21 cellular contexts compared by ENCODE assay signal in genomic region chr18:59455728-59456276, GRCh38.
DNase-seq lines count a peak whose midpoint lies in the region; ATAC-seq and TF ChIP-seq lines count a peak whose summit lies in the region.
"Had no signal": no experiment of that assay in that cellular context is flagged by ENCODE, and none has a peak within 500 bp of the region (broad histone marks: within the 10 kb centered on the region; RNA-seq: fewer than 3 reads in every experiment).

No MANE protein-coding gene starts in this region.

- H3K4me3 ChIP-seq in right cardiac atrium (ENCODE audit: low read length) (no peak overlapping the region), vagina (no peak overlapping the region), mammary epithelial cell (replicated peaks in 1 of 3; ENCODE audit: insufficient read depth in 1 of 3, low read depth in 2 of 3, low read length in 3 of 3) (no peak overlapping the region)
- H3K4me3 ChIP-seq: gastrocnemius medialis, MG63, mucosa of descending colon had no signal

- dilution Hi-C loops in mammary epithelial cell (cut with HindIII; ENCODE audit: low sequenced_read_pairs) = no loop called here

- H3K36me3 ChIP-seq in vagina (no peaks in the 10 kb centered on the region), mammary epithelial cell (ENCODE audit: insufficient read depth, low read length) (no peaks in the 10 kb centered on the region)
- H3K36me3 ChIP-seq: gastrocnemius medialis had no signal

- WGBS in right cardiac atrium = 61% methylated on average over 12 of the region's 12 CpGs
- 64% methylated on average over 12 of the region's 12 CpGs for WGBS in mammary epithelial cell (ENCODE audit: low coverage, missing lambda C conversion rate)

- in situ Hi-C loops in mammary epithelial cell (cut with MboI; ENCODE audit: low sequenced_read_pairs in 2 of 2) = loop anchor here in 1 of 2 donors (5.0 to 25.0 kb wide), 2 partner anchors 181 to 366 kb away; no protein-coding TSS in a partner anchor

- H3K27ac ChIP-seq in right cardiac atrium (ENCODE audit: low read length) (no peak overlapping the region), vagina (no peak overlapping the region), mammary epithelial cell (ENCODE audit: insufficient read depth, low read depth, low read length) (no peak overlapping the region)
- H3K27ac ChIP-seq: gastrocnemius medialis had no signal

- H2AFZ ChIP-seq in mammary epithelial cell (ENCODE audit: low read depth, low read length) = no peak overlapping the region

- H3K27me3 ChIP-seq in right cardiac atrium (ENCODE audit: control insufficient read depth, insufficient read depth) = no peaks in the 10 kb centered on the region
- H3K27me3 ChIP-seq in vagina = no peaks in the 10 kb centered on the region
- no peaks in the 10 kb centered on the region for H3K27me3 ChIP-seq in mammary epithelial cell (ENCODE audit: insufficient read depth, low read length)
- H3K27me3 ChIP-seq: gastrocnemius medialis, MG63 had no signal

- no peaks in the 10 kb centered on the region for H3K9me3 ChIP-seq in right cardiac atrium (ENCODE audit: control insufficient read depth, low read length)
- H3K9me3 ChIP-seq in vagina = no peaks in the 10 kb centered on the region
- no peaks in the 10 kb centered on the region for H3K9me3 ChIP-seq in mammary epithelial cell (replicated peaks; ENCODE audit: insufficient read depth, low read length)
- H3K9me3 ChIP-seq: gastrocnemius medialis, MG63, mucosa of descending colon had no signal

- ATAC-seq in right cardiac atrium = peak in 1 of 2 donors; percentile 36
- ATAC-seq: esophagus mucosa, gastrocnemius medialis, mucosa of descending colon had no signal

- H3K4me1 ChIP-seq in right cardiac atrium (ENCODE audit: control insufficient read depth, insufficient read depth, low read length) (peaks cover 2% of the 10 kb centered on the region), vagina (no peaks in the 10 kb centered on the region), mammary epithelial cell (ENCODE audit: insufficient read depth, low read length) (peaks cover under 1% of the 10 kb centered on the region)
- H3K4me1 ChIP-seq: gastrocnemius medialis had no signal

- CTCF ChIA-PET in mammary epithelial cell (lab: Charles Lee; ENCODE audit: low non-redundant PET) = no interaction called here

- no peaks in the 10 kb centered on the region for H3K79me2 ChIP-seq in mammary epithelial cell (ENCODE audit: insufficient read depth, low read length)

- no TSS peak for BruUV-seq in mammary epithelial cell (replicated peaks; lab: Mats Ljungman, UMichigan)

- H4K20me1 ChIP-seq in mammary epithelial cell (ENCODE audit: insufficient read depth, low read length) = no peaks in the 10 kb centered on the region

- DNase-seq in DMS79 treated with DMSO at 0.1 percent for 48 hours (lab: John Stamatoyannopoulos, UW) (peak; percentile 5), DMS79 (lab: John Stamatoyannopoulos, UW) (no peak), DMS153 (lab: John Stamatoyannopoulos, UW) (peak; percentile 48), NCI-H345 (lab: John Stamatoyannopoulos, UW) (peak; percentile 89), right cardiac atrium (peak in 2 of 3 donors; percentile 69 to 81), vagina (ENCODE audit: extremely low spot score in 2 of 2) (no peak), mammary epithelial cell (no peak)
- DNase-seq in activated naive CD4-positive, alpha-beta T cell (lab: John Stamatoyannopoulos, UW) = no peak
- DNase-seq: 8988T; amygdala; Calu3; effector CD4-positive, alpha-beta T cell; gastrocnemius medialis; HCEC 1CT; IMR-90; MG63; mucosa of descending colon; NCI-H226; SIG-M5; stimulated activated CD8-positive, alpha-beta memory T cell treated with anti-CD3 and anti-CD28 coated beads, Interleukin-4, amount 100 ng/mL, for 48 hours had no signal

- intact Hi-C loops in right cardiac atrium (cut with DNase I) = loop anchor here in 1 of 4 donors (5.0 kb wide), 1 partner anchor 366 kb away; no protein-coding TSS in a partner anchor
- intact Hi-C loops in vagina (cut with DNase I) = no loop called here
- intact Hi-C loops in mammary epithelial cell (cut with micrococcal nuclease) = no loop called here

- H3K4me2 ChIP-seq in mammary epithelial cell (ENCODE audit: insufficient read depth, low read depth, low read length) = no peak overlapping the region

- no peak for TF ChIP-seq CTCF in vagina (IDR thresholded peaks at IDR 0.05)
- no peak for TF ChIP-seq CTCF in mammary epithelial cell (conservative IDR thresholded peaks at IDR 0.05 in 1 of 2, IDR thresholded peaks at IDR 0.05 in 1 of 2; ENCODE audit: extremely low read depth in 1 of 2, insufficient read depth in 1 of 2, low read depth in 1 of 2, low read length in 2 of 2)

- no peak overlapping the region for H3K9ac ChIP-seq in mammary epithelial cell (ENCODE audit: insufficient read depth, low read length)

- TF ChIP-seq POLR2A in vagina (IDR thresholded peaks at IDR 0.05) = no peak

Comparison
In these comparisons a context has a peak if more than half of its experiments do, and no peak if none do; other contexts are left out.
1. DNase-seq: peak in DMS79 treated with DMSO at 0.1 percent for 48 hours (single experiment), DMS153 (single experiment), NCI-H345 (single experiment) and right cardiac atrium (2 of 3); none in DMS79 (single experiment), vagina (0 of 2), activated naive CD4-positive, alpha-beta T cell (0 of 4) and mammary epithelial cell (single experiment).